In genomic region chr5:54205453-54205852, GRCh38 we compare ENCODE assay signal across 27 cellular contexts.
"Had no signal": no experiment of that assay in that cellular context is flagged by ENCODE, and none has a peak within 500 bp of the region (broad histone marks: within the 10 kb centered on the region; RNA-seq: fewer than 3 reads in every experiment).

No MANE protein-coding gene starts in this region.

- ATAC-seq: activated naive CD4-positive, alpha-beta T cell treated with anti-CD3 and anti-CD28 coated beads, Interleukin-2, amount 50 U/mL, for 72 hours; activated naive CD8-positive, alpha-beta T cell treated with anti-CD3 and anti-CD28 coated beads, Interleukin-2, amount 50 U/mL, for 24 hours; activated T-cell treated with anti-CD3 and anti-CD28 coated beads, Interleukin-2, amount 50 U/mL, for 4 hours; body of pancreas; Panc1; Right ventricle myocardium inferior; T-cell had no signal

- H3K27me3 ChIP-seq: ascending aorta, MG63 had no signal

- H3K36me3 ChIP-seq: ascending aorta, MG63 had no signal

- H3K9me3 ChIP-seq: ascending aorta, body of pancreas had no signal

- H3K4me1 ChIP-seq: ascending aorta, body of pancreas had no signal

- H3K4me3 ChIP-seq: ascending aorta, body of pancreas, MG63, SK-N-MC had no signal

- DNase-seq: activated B cell treated with CpG ODN at 0.5 μM for 24 hours; activated CD4-positive, alpha-beta memory T cell treated with anti-CD3 and anti-CD28 coated beads for 36 hours; activated CD4-positive, alpha-beta T cell treated with anti-CD3 and anti-CD28 coated beads, Interleukin-2, amount 10 ng/mL, durations not matched to agents 7 days and 5 days; activated CD8-positive, alpha-beta memory T cell treated with anti-CD3 and anti-CD28 coated beads for 24 hours; activated effector memory CD4-positive, alpha-beta T cell treated with anti-CD3 and anti-CD28 coated beads, Interleukin-2, amount 50 U/mL, for 16 hours; activated naive CD4-positive, alpha-beta T cell treated with Interleukin-2 at 50 U/mL for 16 hours; activated naive CD8-positive, alpha-beta T cell treated with anti-CD3 and anti-CD28 coated beads, Interleukin-2, amount 50 U/mL, for 24 hours; activated T-cell treated with anti-CD3 and anti-CD28 coated beads, Interleukin-2, amount 50 U/mL, for 4 hours; amniotic stem cell; body of pancreas; MG63; MV-4-11; NCI-H1092 treated with DMSO at 0.1 percent for 48 hours; NCI-H1417 treated with DMSO at 0.1 percent for 48 hours; NCI-H187; NCI-H2081; NCI-H226; NCI-H526; RPMI8226; T-cell; T-helper 2 cell; T1000 had no signal
